In genomic region chr12:53295891-53296219, GRCh38 we compare ENCODE assay signal across 1 cellular context.
TF ChIP-seq lines count a peak whose summit lies in the region.

No MANE protein-coding gene starts in this region.

TF ChIP-seq in K562, 482 proteins besides CTCF, POLR2A, EP300 and RAD21:
- TF ChIP-seq ATF7 (IDR thresholded peaks at IDR 0.05) (no peak), ZFX (CRISPR knock-in tag; IDR thresholded peaks at IDR 0.05) (no peak), SAP30 (IDR thresholded peaks at IDR 0.05; ENCODE audit: borderline replicate concordance, insufficient read depth, low read depth, low read length, poor library complexity, severe bottlenecking) (peak; percentile 2), REST (CRISPR knock-in tag; IDR thresholded peaks at IDR 0.05; ENCODE audit: low read depth) (no peak), CHD1 (IDR thresholded peaks at IDR 0.05; ENCODE audit: low read length) (peak; percentile 68), THAP7 (CRISPR knock-in tag; IDR thresholded peaks at IDR 0.05) (no peak), CCAR2 (IDR thresholded peaks at IDR 0.05; ENCODE audit: low read depth, low read length) (no peak), GATAD2B (IDR thresholded peaks at IDR 0.05; ENCODE audit: borderline replicate concordance) (no peak), STAG1 (CRISPR knock-in tag; IDR thresholded peaks at IDR 0.05; ENCODE audit: borderline replicate concordance) (peak; percentile 47; the same call in 1 of the 2 replicates), HDAC3 (IDR thresholded peaks at IDR 0.05; ENCODE audit: borderline replicate concordance, partially characterized antibody) (no peak), MLLT1 (IDR thresholded peaks at IDR 0.05) (0 out of 4 replicates have a peak, but pooled peaks of 1 of the 2 experiments have one; percentile 1), ZNF184 (CRISPR knock-in tag; IDR thresholded peaks at IDR 0.05) (no peak), ZC3H4 (CRISPR knock-in tag; IDR thresholded peaks at IDR 0.05; ENCODE audit: borderline replicate concordance) (peak; percentile 93; the same call in 1 of the 2 replicates)
TF ChIP-seq in K562: peak in this region for 5.
